ENCODE assay signal across 9 cellular contexts in the genomic region with DNA sequence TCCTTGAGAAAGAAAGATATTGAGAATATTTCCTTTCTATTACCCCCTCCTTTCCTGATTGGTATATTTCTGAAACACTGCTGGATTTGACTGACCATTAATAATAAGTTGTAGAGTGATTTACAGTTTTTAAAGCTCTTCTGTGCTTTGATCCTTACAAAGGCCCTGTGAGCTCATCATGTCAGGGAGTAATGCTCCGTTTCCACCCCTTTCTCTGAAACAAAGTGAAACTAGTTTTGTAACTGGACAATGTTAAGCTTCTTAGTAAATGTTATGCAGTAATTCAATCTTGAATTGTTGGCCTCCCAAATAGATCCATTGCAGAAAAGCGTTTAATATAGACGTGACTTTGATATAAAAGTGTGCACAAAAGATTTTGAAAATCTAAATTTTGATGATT.
DNase-seq lines count a peak whose midpoint lies in the region; ATAC-seq, FAIRE-seq and TF ChIP-seq lines count a peak whose summit lies in the region.
"Had no signal": no experiment of that assay in that cellular context is flagged by ENCODE, and none has a peak within 500 bp of the region (broad histone marks: within the 10 kb centered on the region; RNA-seq: fewer than 3 reads in every experiment).

No MANE protein-coding gene starts in this region.

- no peak for TF ChIP-seq CTCF in CD4-positive, alpha-beta T cell (IDR thresholded peaks at IDR 0.05)
- no peak for TF ChIP-seq CTCF in brain (conservative IDR thresholded peaks at IDR 0.05)

- ATAC-seq in CD4-positive, alpha-beta T cell (ENCODE audit: poor library complexity) = no peak
- no peak for ATAC-seq in activated CD4-positive, alpha-beta T cell treated with anti-CD3 and anti-CD28 coated beads for 36 hours

- no peaks in the 10 kb centered on the region for H3K9me3 ChIP-seq in CD4-positive, alpha-beta T cell (ENCODE audit: control insufficient read depth, low read length)
- H3K9me3 ChIP-seq in muscle layer of colon (ENCODE audit: low read length) = no peaks in the 10 kb centered on the region

- CTCF ChIA-PET in CD4-positive, alpha-beta T cell (lab: Charles Lee) = no interaction called here
- CTCF ChIA-PET in activated CD4-positive, alpha-beta T cell treated with anti-CD3 and anti-CD28 coated beads for 36 hours (lab: Charles Lee) = no interaction called here

- POLR2A ChIA-PET in CD4-positive, alpha-beta T cell (lab: Charles Lee) = no interaction called here
- POLR2A ChIA-PET in activated CD4-positive, alpha-beta T cell treated with anti-CD3 and anti-CD28 coated beads for 36 hours (lab: Charles Lee) = no interaction called here

- H3K36me3 Mint-ChIP-seq in CD4-positive, alpha-beta T cell (ENCODE audit: low read depth) = no peaks in the 10 kb centered on the region
- H3K36me3 Mint-ChIP-seq in brain = no peaks in the 10 kb centered on the region
- no peaks in the 10 kb centered on the region for H3K36me3 Mint-ChIP-seq in activated T-cell treated with anti-CD3 and anti-CD28 coated beads, Interleukin-2, amount 50 U/mL, for 24 hours (ENCODE audit: low read depth)
- H3K36me3 Mint-ChIP-seq in activated CD4-positive, alpha-beta T cell treated with anti-CD3 and anti-CD28 coated beads for 36 hours (ENCODE audit: low read depth) = no peaks in the 10 kb centered on the region
- H3K36me3 Mint-ChIP-seq: activated naive CD4-positive, alpha-beta T cell treated with anti-CD3 and anti-CD28 coated beads, Interleukin-2, amount 10 ng/mL, durations not matched to agents 7 days and 5 days had no signal

- no peaks in the 10 kb centered on the region for H3K27me3 Mint-ChIP-seq in CD4-positive, alpha-beta T cell
- peaks cover 3% of the 10 kb centered on the region for H3K27me3 Mint-ChIP-seq in brain
- no peaks in the 10 kb centered on the region for H3K27me3 Mint-ChIP-seq in activated T-cell treated with anti-CD3 and anti-CD28 coated beads, Interleukin-2, amount 50 U/mL, for 24 hours
- no peaks in the 10 kb centered on the region for H3K27me3 Mint-ChIP-seq in activated CD4-positive, alpha-beta T cell treated with anti-CD3 and anti-CD28 coated beads for 36 hours
- H3K27me3 Mint-ChIP-seq: activated naive CD4-positive, alpha-beta T cell treated with anti-CD3 and anti-CD28 coated beads, Interleukin-2, amount 10 ng/mL, durations not matched to agents 7 days and 5 days had no signal

- no peaks in the 10 kb centered on the region for H3K36me3 ChIP-seq in muscle layer of colon (ENCODE audit: insufficient read depth, low read length)

- no peak overlapping the region for H3K27ac ChIP-seq in CD4-positive, alpha-beta T cell (ENCODE audit: low read depth, low read length)
- no peak overlapping the region for H3K27ac ChIP-seq in muscle layer of colon (ENCODE audit: low read depth, low read length)

- no peaks in the 10 kb centered on the region for H3K4me1 ChIP-seq in muscle layer of colon (ENCODE audit: insufficient read depth, low read length)

- no peaks in the 10 kb centered on the region for H3K4me1 Mint-ChIP-seq in CD4-positive, alpha-beta T cell (ENCODE audit: low read depth)
- H3K4me1 Mint-ChIP-seq in brain = peaks cover 10% of the 10 kb centered on the region
- no peaks in the 10 kb centered on the region for H3K4me1 Mint-ChIP-seq in activated T-cell treated with anti-CD3 and anti-CD28 coated beads, Interleukin-2, amount 50 U/mL, for 24 hours (ENCODE audit: low read depth)
- no peaks in the 10 kb centered on the region for H3K4me1 Mint-ChIP-seq in activated CD4-positive, alpha-beta T cell treated with anti-CD3 and anti-CD28 coated beads for 36 hours
- H3K4me1 Mint-ChIP-seq: activated naive CD4-positive, alpha-beta T cell treated with anti-CD3 and anti-CD28 coated beads, Interleukin-2, amount 10 ng/mL, durations not matched to agents 7 days and 5 days had no signal

- H3K4me3 Mint-ChIP-seq in CD4-positive, alpha-beta T cell = peak overlapping the region; percentile 23
- H3K4me3 Mint-ChIP-seq in brain = peak overlapping the region in 3 of 5 experiments; percentile 2 to 58 (median 34)
- no peak overlapping the region for H3K4me3 Mint-ChIP-seq in activated T-cell treated with anti-CD3 and anti-CD28 coated beads, Interleukin-2, amount 50 U/mL, for 24 hours
- no peak overlapping the region for H3K4me3 Mint-ChIP-seq in activated CD4-positive, alpha-beta T cell treated with anti-CD3 and anti-CD28 coated beads for 36 hours
- H3K4me3 Mint-ChIP-seq: activated naive CD4-positive, alpha-beta T cell treated with anti-CD3 and anti-CD28 coated beads, Interleukin-2, amount 10 ng/mL, durations not matched to agents 7 days and 5 days had no signal

- peaks cover 2% of the 10 kb centered on the region for H3K9me3 Mint-ChIP-seq in CD4-positive, alpha-beta T cell
- no peaks in the 10 kb centered on the region for H3K9me3 Mint-ChIP-seq in brain
- H3K9me3 Mint-ChIP-seq in activated T-cell treated with anti-CD3 and anti-CD28 coated beads, Interleukin-2, amount 50 U/mL, for 24 hours = no peaks in the 10 kb centered on the region
- H3K9me3 Mint-ChIP-seq in activated CD4-positive, alpha-beta T cell treated with anti-CD3 and anti-CD28 coated beads for 36 hours (ENCODE audit: low read depth) = no peaks in the 10 kb centered on the region
- H3K9me3 Mint-ChIP-seq: activated naive CD4-positive, alpha-beta T cell treated with anti-CD3 and anti-CD28 coated beads, Interleukin-2, amount 10 ng/mL, durations not matched to agents 7 days and 5 days had no signal

- FAIRE-seq in HTR-8/SVneo (lab: Jason Lieb, UNC) = no peak

- no peak overlapping the region for H3K9ac ChIP-seq in muscle layer of colon (ENCODE audit: low read length)

- H3K27me3 ChIP-seq in CD4-positive, alpha-beta T cell (ENCODE audit: control insufficient read depth, insufficient read depth, low read length) = no peaks in the 10 kb centered on the region
- H3K27me3 ChIP-seq in muscle layer of colon (ENCODE audit: control insufficient read depth in 1 of 2, insufficient read depth in 2 of 2, low read length in 2 of 2) = no peaks in the 10 kb centered on the region

- DNase-seq in CD4-positive, alpha-beta T cell = no peak
- DNase-seq in HTR-8/SVneo (ENCODE audit: insufficient read length, low spot score) (peak; percentile 19), middle frontal gyrus (ENCODE audit: extremely low spot score, low spot score) (no peak)
- DNase-seq in activated T-cell treated with anti-CD3 and anti-CD28 coated beads, Interleukin-2, amount 50 U/mL, for 24 hours = no peak
- no peak for DNase-seq in activated CD4-positive, alpha-beta T cell treated with anti-CD3 and anti-CD28 coated beads for 36 hours
- no peak for DNase-seq in activated CD8-positive, alpha-beta memory T cell treated with anti-CD3 and anti-CD28 coated beads, Interleukin-2, amount 50 U/mL, for 4 hours
- DNase-seq: activated naive CD4-positive, alpha-beta T cell treated with anti-CD3 and anti-CD28 coated beads, Interleukin-2, amount 10 ng/mL, durations not matched to agents 7 days and 5 days had no signal

- H3K27ac Mint-ChIP-seq in CD4-positive, alpha-beta T cell = no peak overlapping the region
- no peak overlapping the region for H3K27ac Mint-ChIP-seq in brain
- no peak overlapping the region for H3K27ac Mint-ChIP-seq in activated T-cell treated with anti-CD3 and anti-CD28 coated beads, Interleukin-2, amount 50 U/mL, for 24 hours
- H3K27ac Mint-ChIP-seq in activated CD4-positive, alpha-beta T cell treated with anti-CD3 and anti-CD28 coated beads for 36 hours = no peak overlapping the region
- H3K27ac Mint-ChIP-seq: activated naive CD4-positive, alpha-beta T cell treated with anti-CD3 and anti-CD28 coated beads, Interleukin-2, amount 10 ng/mL, durations not matched to agents 7 days and 5 days had no signal

- peak overlapping the region; percentile 7 to 53 for H3K4me3 ChIP-seq in muscle layer of colon (ENCODE audit: low read depth in 1 of 2, low read length in 2 of 2)

- intact Hi-C loops in CD4-positive, alpha-beta T cell (cut with DNase I, micrococcal nuclease) = no loop called here
- intact Hi-C loops in activated CD4-positive, alpha-beta T cell treated with anti-CD3 and anti-CD28 coated beads for 36 hours (cut with DNase I, micrococcal nuclease) = no loop called here

Comparison
In these comparisons a context has a peak if more than half of its experiments do, and no peak if none do; other contexts are left out.
1. H3K4me3 Mint-ChIP-seq: peak in CD4-positive, alpha-beta T cell (single experiment) and brain (3 of 5); none in activated T-cell treated with anti-CD3 and anti-CD28 coated beads, Interleukin-2, amount 50 U/mL, for 24 hours (single experiment) and activated CD4-positive, alpha-beta T cell treated with anti-CD3 and anti-CD28 coated beads for 36 hours (single experiment).